Comparison of ENCODE assay signal across 1 cellular context in the genomic region with DNA sequence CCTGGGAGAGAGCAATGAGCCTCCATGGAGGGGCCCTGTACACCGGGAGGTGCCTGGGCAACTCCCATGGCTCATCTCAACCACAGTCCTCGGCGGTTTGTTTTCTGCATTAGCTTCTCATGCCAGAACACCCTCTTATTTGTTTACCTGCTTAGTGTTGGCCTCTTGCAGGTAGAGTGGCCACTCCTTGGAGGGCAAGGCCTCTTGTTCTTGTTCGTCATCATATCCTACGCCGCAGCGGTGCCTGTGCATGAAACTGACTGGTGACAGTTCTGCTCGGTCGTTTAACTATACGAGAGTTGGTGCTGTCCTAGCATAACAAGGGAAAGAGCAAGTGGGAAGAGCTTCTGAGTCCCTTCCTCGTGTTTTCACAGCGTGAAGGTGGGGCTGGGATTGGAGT.
TF ChIP-seq lines count a peak whose summit lies in the region.

No MANE protein-coding gene starts in this region.

TF ChIP-seq in GM23338, 12 proteins besides CTCF, POLR2A, EP300 and RAD21 (continued from another document):
- TF ChIP-seq ZNF462 (CRISPR knock-in tag; IDR thresholded peaks at IDR 0.05): no peak
